8 cellular contexts compared by ENCODE assay signal in genomic region chr20:58179432-58180099, GRCh38. TPM values are rescaled to one million over a fixed set of nuclear protein-coding genes. Genes with fewer than 3 reads are reported as not detected.
A peak's percentile ranks its signal among the peaks of the same experiment; 100 is the strongest.
DNase-seq lines count a peak whose midpoint lies in the region; ATAC-seq, FAIRE-seq and TF ChIP-seq lines count a peak whose summit lies in the region.

No MANE protein-coding gene starts in this region.

- TF ChIP-seq POLR2A in prostate gland (IDR thresholded peaks at IDR 0.05): no peak

- intact Hi-C loops in heart right ventricle (cut with DNase I): loop anchor here (1.0 to 10.0 kb wide), 7 partner anchors 522 to 582 kb away; no protein-coding TSS in a partner anchor
- intact Hi-C loops in prostate gland (cut with DNase I): loop anchor here (2.0 to 5.0 kb wide), 3 partner anchors 47 to 525 kb away; no protein-coding TSS in a partner anchor

- no peak overlapping the region for H3K27ac Mint-ChIP-seq in activated naive CD8-positive, alpha-beta T cell treated with anti-CD3 and anti-CD28 coated beads for 36 hours

- peaks cover 19% of the 10 kb centered on the region for H3K27me3 Mint-ChIP-seq in activated naive CD8-positive, alpha-beta T cell treated with anti-CD3 and anti-CD28 coated beads for 36 hours

- H3K4me3 Mint-ChIP-seq in activated naive CD8-positive, alpha-beta T cell treated with anti-CD3 and anti-CD28 coated beads for 36 hours: peak overlapping the region; percentile 50

- H3K4me1 ChIP-seq in heart right ventricle (peaks cover 0 to 26% (median 12%) of the 10 kb centered on the region in 9 donors), prostate gland (replicated peaks) (no peaks in the 10 kb centered on the region), urinary bladder (ENCODE audit: insufficient read depth) (no peaks in the 10 kb centered on the region)

- no peak overlapping the region for H3K9ac ChIP-seq in SU-DHL-6 (ENCODE audit: low read length)

- no peaks in the 10 kb centered on the region for H3K9me2 ChIP-seq in SU-DHL-6 (replicated peaks; ENCODE audit: insufficient read depth, low read length)

- TF ChIP-seq CTCF in SU-DHL-6 (IDR thresholded peaks at IDR 0.05; ENCODE audit: insufficient read depth, low read length, poor library complexity, severe bottlenecking) (peak; percentile 82), heart right ventricle (IDR thresholded peaks at IDR 0.05) (peak; percentile 94 to 100 (median 99)), prostate gland (IDR thresholded peaks at IDR 0.05) (peak; percentile 97 to 99 (median 98))

- DNase-seq in GDM1 (lab: John Stamatoyannopoulos, UW): peak; percentile 22
- peak; percentile 94 for DNase-seq in HTR-8/SVneo (ENCODE audit: insufficient read length, low spot score)
- DNase-seq in activated naive CD8-positive, alpha-beta T cell treated with anti-CD3 and anti-CD28 coated beads for 36 hours: peak; percentile 76
- DNase-seq in heart right ventricle: peak; percentile 16 to 72
- peak; percentile 46 for DNase-seq in prostate gland (ENCODE audit: low spot score)
- DNase-seq in cerebellar nuclear complex (lab: John Stamatoyannopoulos, UW): no peak

- peak overlapping the region; percentile 88 for H2AFZ ChIP-seq in SU-DHL-6 (ENCODE audit: low read depth, low read length, severe bottlenecking)

- H3K4me1 Mint-ChIP-seq in activated naive CD8-positive, alpha-beta T cell treated with anti-CD3 and anti-CD28 coated beads for 36 hours: peaks cover 13% of the 10 kb centered on the region

- H3K36me3 ChIP-seq in SU-DHL-6 (ENCODE audit: low read length) (no peaks in the 10 kb centered on the region), heart right ventricle (no peaks in the 10 kb centered on the region), prostate gland (no peaks in the 10 kb centered on the region), urinary bladder (ENCODE audit: insufficient read depth) (no peaks in the 10 kb centered on the region)

- H3K4me3 ChIP-seq in SU-DHL-6 (ENCODE audit: insufficient read depth, low read length, poor library complexity, severe bottlenecking) (no peak overlapping the region), heart right ventricle (peak overlapping the region in 8 of 10 donors; percentile 21 to 48 (median 32)), prostate gland (peak overlapping the region; percentile 17 to 38), urinary bladder (ENCODE audit: low read depth, low read length) (peak overlapping the region; percentile 6)

- H3K79me2 ChIP-seq in SU-DHL-6 (ENCODE audit: insufficient read depth, low read length): no peaks in the 10 kb centered on the region

- H3K27me3 ChIP-seq in SU-DHL-6 (ENCODE audit: low read length) (no peaks in the 10 kb centered on the region), heart right ventricle (peaks cover 0 to 36% (median 16%) of the 10 kb centered on the region in 7 donors), prostate gland (replicated peaks; ENCODE audit: insufficient read depth) (no peaks in the 10 kb centered on the region)

- H3K9me3 Mint-ChIP-seq in activated naive CD8-positive, alpha-beta T cell treated with anti-CD3 and anti-CD28 coated beads for 36 hours: no peaks in the 10 kb centered on the region

- 2% methylated on average over 46 of the region's 46 CpGs for WGBS in heart right ventricle, 2 donors
- 2% methylated on average over 45 of the region's 46 CpGs for WGBS in prostate gland
- 1% methylated on average over 46 of the region's 46 CpGs for WGBS in urinary bladder

- no peaks in the 10 kb centered on the region for H4K20me1 ChIP-seq in SU-DHL-6 (ENCODE audit: low read depth, low read length)

- ATAC-seq in heart right ventricle: peak; percentile 65 to 83 (median 78)

- no peaks in the 10 kb centered on the region for H3K9me3 ChIP-seq in SU-DHL-6 (ENCODE audit: insufficient read depth, low read length)
- peaks cover 0 to 13% (median 4%) of the 10 kb centered on the region in 11 donors for H3K9me3 ChIP-seq in heart right ventricle
- no peaks in the 10 kb centered on the region for H3K9me3 ChIP-seq in prostate gland

- no peak overlapping the region for H3K27ac ChIP-seq in SU-DHL-6 (ENCODE audit: low read depth, low read length)
- no peak overlapping the region for H3K27ac ChIP-seq in heart right ventricle
- peak overlapping the region; percentile 52 to 53 for H3K27ac ChIP-seq in prostate gland
- H3K27ac ChIP-seq in urinary bladder (ENCODE audit: low read depth): no peak overlapping the region

- H3K36me3 Mint-ChIP-seq in activated naive CD8-positive, alpha-beta T cell treated with anti-CD3 and anti-CD28 coated beads for 36 hours: no peaks in the 10 kb centered on the region

- H3K4me2 ChIP-seq in SU-DHL-6 (ENCODE audit: low read depth, low read length, poor library complexity, severe bottlenecking): peak overlapping the region; percentile 39

- H3F3A ChIP-seq in SU-DHL-6 (ENCODE audit: insufficient read depth): no peaks in the 10 kb centered on the region

- FAIRE-seq in HTR-8/SVneo (lab: Jason Lieb, UNC): peak; percentile 99

RNA-seq across cellular contexts. Expression of gene ANKRD60, which starts 48.9 kb away (rescaled TPM):
- total RNA-seq in activated naive CD8-positive, alpha-beta T cell treated with anti-CD3 and anti-CD28 coated beads for 36 hours: not detected
- total RNA-seq in heart right ventricle: not detected
- not detected for polyA plus RNA-seq in heart right ventricle
- under 1 TPM in 1 of 2 donors, not detected in 1; 0.80 TPM for total RNA-seq in prostate gland
- total RNA-seq in urinary bladder: not detected
- not detected for polyA plus RNA-seq in urinary bladder

Comparison
In these comparisons a context has a peak if more than half of its experiments do, and no peak if none do; other contexts are left out.
1. DNase-seq: peak in GDM1 (single experiment), HTR-8/SVneo (single experiment), activated naive CD8-positive, alpha-beta T cell treated with anti-CD3 and anti-CD28 coated beads for 36 hours (single experiment), heart right ventricle (2 of 2) and prostate gland (single experiment); none in cerebellar nuclear complex (0 of 2).
2. H3K27ac ChIP-seq: peak in prostate gland (2 of 2); none in SU-DHL-6 (single experiment), heart right ventricle (0 of 10) and urinary bladder (single experiment).
3. Peak in every context shown above with its lines, with median percentiles within 50 percentile points of each other: CTCF ChIP-seq.